19 cellular contexts compared by ENCODE assay signal in the genomic region with DNA sequence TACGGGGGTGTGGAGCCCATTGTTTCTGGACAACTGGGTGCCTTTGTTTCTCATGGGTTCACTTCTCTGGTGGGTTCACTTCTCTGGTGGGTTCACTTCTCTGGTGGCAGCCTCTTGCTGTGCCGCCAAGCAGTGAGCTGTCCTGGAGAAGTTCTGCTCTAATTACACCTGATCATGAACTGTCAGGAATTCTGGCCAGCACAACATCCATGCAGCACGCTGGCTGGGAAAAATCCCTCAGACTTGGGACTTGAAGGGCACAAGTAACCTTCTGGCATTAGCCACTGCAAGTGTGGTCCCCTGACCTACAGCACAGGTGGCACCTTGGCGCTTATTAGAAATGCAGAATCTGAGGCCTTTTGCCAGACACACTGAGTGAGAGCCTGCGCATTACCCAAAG.
"Had no signal": no experiment of that assay in that cellular context is flagged by ENCODE, and none has a peak within 500 bp of the region (broad histone marks: within the 10 kb centered on the region; RNA-seq: fewer than 3 reads in every experiment).

No MANE protein-coding gene starts in this region.

- H3K4me3 Mint-ChIP-seq: dendritic cell treated with granulocyte-macrophage colony-stimulating factor and Interleukin-4, amounts not matched to agents 40 ng/mL and 50 ng/mL, for 4 days; effector memory CD8-positive, alpha-beta T cell; endodermal cell had no signal

- DNase-seq: colonic mucosa; cortex of kidney; dermis blood vessel endothelial cell; dorsolateral prefrontal cortex; effector CD4-positive, alpha-beta T cell; effector CD8-positive, alpha-beta T cell; effector memory CD4-positive, alpha-beta T cell; effector memory CD8-positive, alpha-beta T cell; endodermal cell; esophagus squamous epithelium; foreskin fibroblast; foreskin keratinocyte; foreskin melanocyte; gastrocnemius medialis; glutamatergic neuron; head of caudate nucleus; heart left ventricle; heart right ventricle had no signal

- H3K27me3 Mint-ChIP-seq: dendritic cell treated with granulocyte-macrophage colony-stimulating factor and Interleukin-4, amounts not matched to agents 40 ng/mL and 50 ng/mL, for 4 days had no signal

- H3K27ac Mint-ChIP-seq: dendritic cell treated with granulocyte-macrophage colony-stimulating factor and Interleukin-4, amounts not matched to agents 40 ng/mL and 50 ng/mL, for 4 days; effector memory CD8-positive, alpha-beta T cell; endodermal cell had no signal
